31 cellular contexts compared by ENCODE assay signal in genomic region chr2:158154596-158154995, GRCh38. TPM values are rescaled to one million over a fixed set of nuclear protein-coding genes. Genes with fewer than 3 reads are reported as not detected.
"Had no signal": no experiment of that assay in that cellular context is flagged by ENCODE, and none has a peak within 500 bp of the region (broad histone marks: within the 10 kb centered on the region; RNA-seq: fewer than 3 reads in every experiment).

No MANE protein-coding gene starts in this region.

- H3K27ac Mint-ChIP-seq: activated CD4-positive, alpha-beta memory T cell treated with anti-CD3 and anti-CD28 coated beads for 36 hours; activated CD4-positive, alpha-beta T cell treated with anti-CD3 and anti-CD28 coated beads, Interleukin-2, amount 10 ng/mL, durations not matched to agents 7 days and 5 days; activated naive CD4-positive, alpha-beta T cell treated with anti-CD3 and anti-CD28 coated beads, Interleukin-2, amount 10 ng/mL, durations not matched to agents 7 days and 5 days; activated naive CD8-positive, alpha-beta T cell treated with anti-CD3 and anti-CD28 coated beads for 36 hours; activated T-helper 17 cell treated with anti-CD3 and anti-CD28 coated beads, Interleukin-2, amount 50 U/mL, for 72 hours; T-cell had no signal

- H3K4me3 ChIP-seq: SK-N-MC had no signal

- H3K9me3 Mint-ChIP-seq: activated CD4-positive, alpha-beta memory T cell treated with anti-CD3 and anti-CD28 coated beads for 36 hours; activated CD4-positive, alpha-beta T cell treated with anti-CD3 and anti-CD28 coated beads, Interleukin-2, amount 10 ng/mL, durations not matched to agents 7 days and 5 days; activated naive CD4-positive, alpha-beta T cell treated with anti-CD3 and anti-CD28 coated beads, Interleukin-2, amount 10 ng/mL, durations not matched to agents 7 days and 5 days; activated T-helper 17 cell treated with anti-CD3 and anti-CD28 coated beads, Interleukin-2, amount 50 U/mL, for 72 hours had no signal

- H3K27ac ChIP-seq: KMS-11, SK-N-MC, VCaP had no signal

- ATAC-seq: activated T-helper 17 cell treated with anti-CD3 and anti-CD28 coated beads, Interleukin-2, amount 50 U/mL, for 72 hours; Panc1; Right ventricle myocardium inferior; T-cell had no signal

- H3K4me1 Mint-ChIP-seq: activated CD4-positive, alpha-beta T cell treated with anti-CD3 and anti-CD28 coated beads, Interleukin-2, amount 10 ng/mL, durations not matched to agents 7 days and 5 days; activated naive CD4-positive, alpha-beta T cell treated with anti-CD3 and anti-CD28 coated beads, Interleukin-2, amount 10 ng/mL, durations not matched to agents 7 days and 5 days; activated naive CD8-positive, alpha-beta T cell treated with anti-CD3 and anti-CD28 coated beads for 36 hours; activated T-helper 17 cell treated with anti-CD3 and anti-CD28 coated beads, Interleukin-2, amount 50 U/mL, for 72 hours; T-cell had no signal

- H3K4me3 Mint-ChIP-seq: activated CD4-positive, alpha-beta memory T cell treated with anti-CD3 and anti-CD28 coated beads for 36 hours; activated CD4-positive, alpha-beta T cell treated with anti-CD3 and anti-CD28 coated beads, Interleukin-2, amount 10 ng/mL, durations not matched to agents 7 days and 5 days; activated naive CD4-positive, alpha-beta T cell treated with anti-CD3 and anti-CD28 coated beads, Interleukin-2, amount 10 ng/mL, durations not matched to agents 7 days and 5 days; activated naive CD8-positive, alpha-beta T cell treated with anti-CD3 and anti-CD28 coated beads for 36 hours; activated T-helper 17 cell treated with anti-CD3 and anti-CD28 coated beads, Interleukin-2, amount 50 U/mL, for 72 hours; T-cell had no signal

- H3K36me3 Mint-ChIP-seq: activated CD4-positive, alpha-beta memory T cell treated with anti-CD3 and anti-CD28 coated beads for 36 hours; activated naive CD4-positive, alpha-beta T cell treated with anti-CD3 and anti-CD28 coated beads, Interleukin-2, amount 10 ng/mL, durations not matched to agents 7 days and 5 days; activated naive CD8-positive, alpha-beta T cell treated with anti-CD3 and anti-CD28 coated beads for 36 hours; T-cell had no signal

- H3K4me2 ChIP-seq: KMS-11 had no signal

- H3K9ac ChIP-seq: KMS-11 had no signal

- DNase-seq: activated CD4-positive, alpha-beta memory T cell treated with anti-CD3 and anti-CD28 coated beads for 36 hours; activated CD4-positive, alpha-beta T cell treated with anti-CD3 and anti-CD28 coated beads, Interleukin-2, amount 10 ng/mL, durations not matched to agents 7 days and 5 days; activated CD4-positive, CD25-positive, alpha-beta regulatory T cell; activated CD8-positive, alpha-beta memory T cell treated with anti-CD3 and anti-CD28 coated beads for 24 hours; activated gamma-delta T cell; activated naive CD4-positive, alpha-beta T cell treated with anti-CD3 and anti-CD28 coated beads, Interleukin-2, amount 10 ng/mL, durations not matched to agents 7 days and 5 days; activated naive CD8-positive, alpha-beta T cell treated with anti-CD3 and anti-CD28 coated beads for 36 hours; activated T-cell treated with anti-CD3 and anti-CD28 coated beads, Interleukin-2, amount 50 U/mL, for 48 hours; caudate nucleus; NCI-H1048; NCI-H1417; NCI-H1930; NCI-H2107; NCI-H2171 treated with DMSO at 0.1 percent for 48 hours; NCI-H226; NCI-H526; NCI-H774; NK-92 treated with Interleukin-12 subunit alpha and Interleukin-12 subunit beta, amount 100 ng/mL, for 24 hours; OCI-M1; RPMI8226; T-cell; T-helper 2 cell; T1000 had no signal

RNA-seq across cellular contexts. Expression of gene UPP2, which starts 52.9 kb away (rescaled TPM):
- total RNA-seq: activated CD4-positive, alpha-beta memory T cell treated with anti-CD3 and anti-CD28 coated beads for 36 hours; activated CD4-positive, alpha-beta T cell treated with anti-CD3 and anti-CD28 coated beads, Interleukin-2, amount 10 ng/mL, durations not matched to agents 7 days and 5 days; activated naive CD8-positive, alpha-beta T cell treated with anti-CD3 and anti-CD28 coated beads for 36 hours; activated T-helper 17 cell treated with anti-CD3 and anti-CD28 coated beads, Interleukin-2, amount 50 U/mL, for 72 hours; MCF 10A; NCI-H460; Right ventricle myocardium inferior; T-cell had no signal
